Comparison of ENCODE assay signal across 26 cellular contexts in genomic region chr2:66405473-66405872, GRCh38.
"Had no signal": no experiment of that assay in that cellular context is flagged by ENCODE, and none has a peak within 500 bp of the region (broad histone marks: within the 10 kb centered on the region; RNA-seq: fewer than 3 reads in every experiment).

No MANE protein-coding gene starts in this region.

- H3K9me3 ChIP-seq: thyroid gland had no signal

- H3K36me3 ChIP-seq: esophagus squamous epithelium, heart right ventricle, lower lobe of right lung, stomach, thyroid gland had no signal

- H3K27me3 Mint-ChIP-seq: natural killer cell treated with Interleukin-12 subunit alpha and Interleukin-12 subunit beta and Interleukin-15 and Interleukin-18, amount 100 ng/mL, for 72 hours; progenitor cell of endocrine pancreas had no signal

- H3K4me3 Mint-ChIP-seq: naive B cell; natural killer cell treated with Interleukin-12 subunit alpha and Interleukin-12 subunit beta and Interleukin-15 and Interleukin-18, amount 100 ng/mL, for 72 hours; neural crest cell; stimulated activated effector memory CD8-positive, alpha-beta T cell treated with anti-CD3 and anti-CD28 coated beads, Interleukin-12 subunit alpha, Interleukin-12 subunit beta, amount 100 ng/mL, for 72 hours had no signal

- H3K36me3 Mint-ChIP-seq: naive B cell; natural killer cell treated with Interleukin-12 subunit alpha and Interleukin-12 subunit beta and Interleukin-15 and Interleukin-18, amount 100 ng/mL, for 72 hours; stimulated activated effector memory CD8-positive, alpha-beta T cell treated with anti-CD3 and anti-CD28 coated beads, Interleukin-12 subunit alpha, Interleukin-12 subunit beta, amount 100 ng/mL, for 72 hours had no signal

- H3K9ac ChIP-seq: parathyroid adenoma had no signal

- H3K27me3 ChIP-seq: esophagus squamous epithelium, stomach, thyroid gland had no signal

- FAIRE-seq: islet of Langerhans had no signal

- H3K79me2 ChIP-seq: parathyroid adenoma had no signal

- H2AFZ ChIP-seq: parathyroid adenoma had no signal

- DNase-seq: dermis blood vessel endothelial cell; effector memory CD4-positive, alpha-beta T cell; erythroblast; esophagus squamous epithelium; foreskin melanocyte; glutamatergic neuron; heart right ventricle; hippocampal formation; kidney glomerular epithelial cell; left colon; left ventricle myocardium superior; lower lobe of right lung; naive B cell; stimulated activated CD4-positive, alpha-beta T cell treated with anti-CD3 and anti-CD28 coated beads, Interleukin-2, amount 100 ng/mL, for 24 hours; stimulated activated CD4-positive, alpha-beta T cell treated with anti-CD3 and anti-CD28 coated beads, Interleukin-4, amount 100 ng/mL, for 24 hours; stimulated activated naive CD4-positive, alpha-beta T cell treated with Interleukin-2 at 50 U/mL for 16 hours; stomach; thyroid gland; trophoblast cell had no signal

- H3K4me3 ChIP-seq: coronary artery, esophagus squamous epithelium, heart right ventricle, lower lobe of right lung, stomach, thyroid gland had no signal

- H3K27ac ChIP-seq: coronary artery, esophagus squamous epithelium, heart right ventricle, lower lobe of right lung, parathyroid adenoma, stomach, thyroid gland had no signal

- H3K27ac Mint-ChIP-seq: naive B cell; natural killer cell treated with Interleukin-12 subunit alpha and Interleukin-12 subunit beta and Interleukin-15 and Interleukin-18, amount 100 ng/mL, for 72 hours; progenitor cell of endocrine pancreas; stimulated activated effector memory CD8-positive, alpha-beta T cell treated with anti-CD3 and anti-CD28 coated beads, Interleukin-12 subunit alpha, Interleukin-12 subunit beta, amount 100 ng/mL, for 72 hours had no signal

- H3K4me1 ChIP-seq: esophagus squamous epithelium, heart right ventricle, lower lobe of right lung, parathyroid adenoma, stomach, thyroid gland had no signal

- H3K4me1 Mint-ChIP-seq: naive B cell; neural crest cell; stimulated activated effector memory CD8-positive, alpha-beta T cell treated with anti-CD3 and anti-CD28 coated beads, Interleukin-12 subunit alpha, Interleukin-12 subunit beta, amount 100 ng/mL, for 72 hours had no signal
